Comparison of ENCODE assay signal across 1 cellular context in the genomic region with DNA sequence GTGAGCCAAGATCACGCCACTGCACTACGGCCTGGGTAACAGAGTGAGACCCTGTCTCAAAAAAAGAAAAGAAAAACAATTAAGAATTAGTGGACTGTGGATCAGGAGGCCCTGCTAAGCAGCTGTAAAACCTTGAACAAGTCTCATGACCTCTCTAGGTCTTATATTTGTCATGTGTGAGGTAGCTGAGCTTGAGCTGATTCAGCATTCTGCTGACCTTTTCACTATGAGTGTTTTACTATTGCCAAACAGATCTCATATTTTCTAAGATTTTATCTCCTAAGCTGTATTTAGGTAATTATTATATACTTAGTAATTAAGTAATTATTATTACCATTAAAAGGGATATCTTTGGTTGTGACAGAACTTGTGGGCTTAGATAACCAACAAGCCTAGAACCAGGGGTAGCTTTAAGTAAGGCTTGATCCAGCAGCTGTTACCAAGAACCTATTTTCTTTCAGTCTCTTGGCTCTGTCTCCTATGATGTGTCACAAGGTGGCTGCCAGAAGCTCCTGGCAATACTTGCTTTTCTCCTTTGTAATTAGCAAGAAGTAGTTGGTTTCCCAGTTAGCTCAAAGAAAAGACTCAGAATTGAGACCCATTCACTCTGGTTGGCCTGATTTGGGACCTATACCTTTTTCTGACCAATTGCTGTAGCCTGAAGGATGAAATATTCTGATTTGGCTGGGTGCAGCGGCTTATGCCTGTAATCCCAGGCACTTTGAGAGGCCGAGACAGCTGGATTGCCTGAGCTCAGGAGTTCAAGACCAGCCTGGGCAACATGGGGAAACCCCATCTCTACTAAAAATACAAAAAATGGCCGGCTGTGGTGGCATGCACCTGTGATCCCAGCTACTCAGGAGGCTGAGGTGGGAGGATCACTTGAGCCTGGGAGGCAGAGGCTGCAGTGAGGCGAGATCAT.
TF ChIP-seq lines count a peak whose summit lies in the region.

No MANE protein-coding gene starts in this region.

TF ChIP-seq in IMR-90, 13 proteins besides CTCF, POLR2A, EP300 and RAD21:
- peak; percentile 78 for TF ChIP-seq MAFK (IDR thresholded peaks at IDR 0.05; ENCODE audit: low read depth, low read length)
- TF ChIP-seq FOS (IDR thresholded peaks at IDR 0.05; ENCODE audit: low read depth, low read length): no peak
- TF ChIP-seq MAZ (IDR thresholded peaks at IDR 0.05; ENCODE audit: borderline replicate concordance, low read depth, low read length): no peak
- no peak for TF ChIP-seq BHLHE40 (IDR thresholded peaks at IDR 0.05; ENCODE audit: low read depth, low read length)
